Comparison of ENCODE assay signal across 13 cellular contexts in the genomic region with DNA sequence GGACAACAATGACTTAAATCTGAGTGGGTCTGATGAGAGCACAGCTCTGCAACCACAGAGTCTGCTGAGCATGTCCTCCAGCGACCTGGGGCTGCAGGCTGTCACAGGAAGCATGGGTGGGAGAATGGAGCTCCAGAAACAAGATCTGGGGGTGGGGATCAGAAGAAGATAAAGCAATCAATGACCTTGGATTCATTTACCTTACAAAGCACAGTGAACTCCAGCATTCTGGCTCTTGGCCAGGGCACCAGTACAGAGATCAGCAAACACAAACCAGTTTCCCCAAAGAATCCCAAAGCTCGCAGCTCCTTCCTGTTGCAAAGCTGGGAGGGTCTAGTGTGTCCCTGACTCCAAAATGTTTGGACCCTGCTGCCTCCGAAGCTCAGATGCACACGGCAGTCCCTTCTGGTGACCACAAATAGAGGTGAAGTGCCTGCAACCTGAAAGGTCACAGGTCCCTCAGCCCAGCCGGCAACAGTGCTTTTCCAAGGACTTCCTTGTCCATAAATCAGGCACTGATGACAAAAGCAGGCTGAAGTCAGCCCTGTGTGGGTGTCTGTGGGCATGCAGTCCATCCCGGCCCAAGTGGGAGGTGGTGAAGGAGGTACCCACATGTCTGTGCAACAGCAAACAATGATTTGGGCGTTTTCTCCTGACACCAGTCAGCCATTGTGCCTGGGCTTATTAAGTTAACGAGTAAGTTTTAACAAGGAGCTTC.
DNase-seq lines count a peak whose midpoint lies in the region; ATAC-seq and TF ChIP-seq lines count a peak whose summit lies in the region.
"Had no signal": no experiment of that assay in that cellular context is flagged by ENCODE, and none has a peak within 500 bp of the region (broad histone marks: within the 10 kb centered on the region; RNA-seq: fewer than 3 reads in every experiment).

No MANE protein-coding gene starts in this region.

- TF ChIP-seq POLR2A in stomach (IDR thresholded peaks at IDR 0.05): no peak

- peak overlapping the region in 3 of 5 donors; percentile 20 to 46 (median 45) for H3K27ac ChIP-seq in stomach
- H3K27ac ChIP-seq: ascending aorta had no signal

- ATAC-seq in HG03108 (IDR thresholded peaks at IDR 0.05; ENCODE audit: unreplicated experiment): no peak

- no peak for TF ChIP-seq EP300 in stomach (IDR thresholded peaks at IDR 0.05)

- peaks cover 14 to 36% (median 24%) of the 10 kb centered on the region in 4 donors for H3K4me1 ChIP-seq in stomach
- H3K4me1 ChIP-seq: ascending aorta had no signal

- DNase-seq in NCI-H510A treated with DMSO at 0.1 percent for 48 hours (lab: John Stamatoyannopoulos, UW) (peak; percentile 29), NCI-H510A (lab: John Stamatoyannopoulos, UW) (no peak), NCI-H345 treated with DMSO at 0.1 percent for 48 hours (lab: John Stamatoyannopoulos, UW; ENCODE audit: unreplicated experiment) (peak; percentile 89), left kidney (ENCODE audit: low read depth, low spot score) (peak; percentile 36), stomach (peak; percentile 74)
- DNase-seq in activated naive CD4-positive, alpha-beta T cell treated with Interleukin-2 at 50 U/mL for 16 hours: no peak
- DNase-seq in activated effector memory CD4-positive, alpha-beta T cell treated with Interleukin-2 at 50 U/mL for 16 hours: no peak
- DNase-seq: activated effector memory CD4-positive, alpha-beta T cell treated with anti-CD3 and anti-CD28 coated beads, Interleukin-2, amount 50 U/mL, for 16 hours; naive B cell; NCI-H1436 treated with DMSO at 0.1 percent for 48 hours; stimulated activated CD4-positive, alpha-beta T cell treated with anti-CD3 and anti-CD28 coated beads, Interleukin-4, amount 100 ng/mL, for 1 hour had no signal

- WGBS in stomach, 5 donors: 5 to 12% (median 10%) methylated on average over 8 of the region's 8 CpGs

- H3K36me3 ChIP-seq in stomach: no peaks in the 10 kb centered on the region
- H3K36me3 ChIP-seq: ascending aorta had no signal

- no peaks in the 10 kb centered on the region for H3K27me3 ChIP-seq in stomach
- H3K27me3 ChIP-seq: ascending aorta had no signal

- no peak overlapping the region for H3K4me3 ChIP-seq in stomach
- H3K4me3 ChIP-seq: ascending aorta had no signal

- TF ChIP-seq CTCF in stomach (IDR thresholded peaks at IDR 0.05): no peak

- no peaks in the 10 kb centered on the region for H3K9me3 ChIP-seq in stomach
- H3K9me3 ChIP-seq: ascending aorta had no signal

- intact Hi-C loops in stomach (cut with DNase I; ENCODE audit: low total_unique reads): no loop called here

Comparison
In these comparisons a context has a peak if more than half of its experiments do, and no peak if none do; other contexts are left out.
1. DNase-seq: peak in NCI-H510A treated with DMSO at 0.1 percent for 48 hours (single experiment), NCI-H345 treated with DMSO at 0.1 percent for 48 hours (single experiment), left kidney (single experiment) and stomach (single experiment); none in NCI-H510A (single experiment), activated naive CD4-positive, alpha-beta T cell treated with Interleukin-2 at 50 U/mL for 16 hours (single experiment) and activated effector memory CD4-positive, alpha-beta T cell treated with Interleukin-2 at 50 U/mL for 16 hours (single experiment).